21 cellular contexts compared by ENCODE assay signal in the genomic region with DNA sequence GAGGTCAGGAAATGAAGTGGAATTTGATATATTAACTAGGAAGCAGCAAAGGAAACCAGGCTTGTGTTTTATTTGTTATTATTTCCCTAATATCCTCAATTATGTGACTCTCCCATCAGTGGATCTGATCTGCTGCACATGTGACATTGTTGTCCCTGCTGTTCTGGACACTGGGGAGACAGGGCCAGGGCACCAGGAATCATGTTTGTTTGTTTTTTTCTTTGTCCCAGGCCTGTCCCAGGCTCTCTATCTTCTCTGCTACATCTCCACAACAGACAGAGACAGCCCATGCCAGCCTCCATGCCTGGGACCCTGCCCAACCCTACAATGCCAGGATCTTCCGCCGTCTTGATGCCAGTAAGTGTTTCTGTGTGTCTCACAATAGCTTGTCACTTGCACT.
"Had no signal": no experiment of that assay in that cellular context is flagged by ENCODE, and none has a peak within 500 bp of the region (broad histone marks: within the 10 kb centered on the region; RNA-seq: fewer than 3 reads in every experiment).

No MANE protein-coding gene starts in this region.

- ATAC-seq: left colon, natural killer cell, WTC11 had no signal

- H3K4me1 ChIP-seq: colonic mucosa, parathyroid adenoma, thyroid gland had no signal

- H3K36me3 ChIP-seq: brain microvascular endothelial cell, colonic mucosa, thyroid gland had no signal

- H3K27me3 ChIP-seq: brain microvascular endothelial cell, colonic mucosa, heart right ventricle, spleen, thyroid gland had no signal

- H3K27ac Mint-ChIP-seq: activated naive CD4-positive, alpha-beta T cell treated with anti-CD3 and anti-CD28 coated beads, Interleukin-2, amount 50 U/mL, for 24 hours; natural killer cell; WTC11 had no signal

- H3K9me3 ChIP-seq: colonic mucosa, heart right ventricle, spleen, thyroid gland had no signal

- H3K36me3 Mint-ChIP-seq: activated naive CD4-positive, alpha-beta T cell treated with anti-CD3 and anti-CD28 coated beads, Interleukin-2, amount 50 U/mL, for 24 hours; natural killer cell; WTC11 had no signal

- H3K27ac ChIP-seq: brain microvascular endothelial cell, colonic mucosa, epithelial cell of prostate, parathyroid adenoma, spleen, thyroid gland had no signal

- H3K4me1 Mint-ChIP-seq: activated naive CD4-positive, alpha-beta T cell treated with anti-CD3 and anti-CD28 coated beads, Interleukin-2, amount 50 U/mL, for 24 hours; central memory CD8-positive, alpha-beta T cell; endodermal cell; natural killer cell had no signal

- H3K4me3 Mint-ChIP-seq: activated naive CD4-positive, alpha-beta T cell treated with anti-CD3 and anti-CD28 coated beads, Interleukin-2, amount 50 U/mL, for 24 hours; central memory CD8-positive, alpha-beta T cell; endodermal cell; natural killer cell; WTC11 had no signal

- DNase-seq: activated gamma-delta T cell treated with Interleukin-2 at 50 U/mL for 16 hours; activated T-cell treated with anti-CD3 and anti-CD28 coated beads, Interleukin-2, amount 50 U/mL, for 1 hour; aorta; brain microvascular endothelial cell; colonic mucosa; endodermal cell; islet precursor cell; left colon; natural killer cell; spleen; stimulated activated CD4-positive, alpha-beta T cell treated with anti-CD3 and anti-CD28 coated beads, Interleukin-4, amount 100 ng/mL, for 1 hour; stimulated activated naive CD4-positive, alpha-beta T cell; T-helper 9 cell; thyroid gland had no signal

- H3K9me3 Mint-ChIP-seq: activated naive CD4-positive, alpha-beta T cell treated with anti-CD3 and anti-CD28 coated beads, Interleukin-2, amount 50 U/mL, for 24 hours; central memory CD8-positive, alpha-beta T cell; endodermal cell; natural killer cell; WTC11 had no signal

- H3K4me3 ChIP-seq: colonic mucosa, heart right ventricle, lung, spleen, thyroid gland had no signal
